Comparison of ENCODE assay signal across 27 cellular contexts in genomic region chr6:26185802-26186201, GRCh38.
A peak's percentile ranks its signal among the peaks of the same experiment; 100 is the strongest.
DNase-seq lines count a peak whose midpoint lies in the region; ATAC-seq and TF ChIP-seq lines count a peak whose summit lies in the region.
"Had no signal": no experiment of that assay in that cellular context is flagged by ENCODE, and none has a peak within 500 bp of the region (broad histone marks: within the 10 kb centered on the region; RNA-seq: fewer than 3 reads in every experiment).

No MANE protein-coding gene starts in this region.

- TF ChIP-seq CTCF in neural crest cell (conservative IDR thresholded peaks at IDR 0.05): no peak

- H3K27me3 ChIP-seq in HUES6 (ENCODE audit: control insufficient read depth, insufficient read depth, low read length): no peaks in the 10 kb centered on the region
- H3K27me3 ChIP-seq: right atrium auricular region had no signal

- peak overlapping the region; percentile 1 for H3K27ac Mint-ChIP-seq in activated naive CD4-positive, alpha-beta T cell treated with anti-CD3 and anti-CD28 coated beads for 36 hours
- H3K27ac Mint-ChIP-seq in activated naive CD4-positive, alpha-beta T cell treated with anti-CD3 and anti-CD28 coated beads, Interleukin-2, amount 50 U/mL, for 72 hours: no peak overlapping the region
- peak overlapping the region; percentile 96 for H3K27ac Mint-ChIP-seq in activated T-helper 2 cell treated with anti-CD3 and anti-CD28 coated beads, Interferon-gamma antibody, Interleukin-2, Interleukin-4, amounts not matched to agents 10 μg/mL and 5 μg/mL and 100 μg/mL, durations not matched to agents 14 hours and 24 hours and 36 hours
- no peak overlapping the region for H3K27ac Mint-ChIP-seq in neural crest cell (ENCODE audit: unreplicated experiment)

- H3K27me3 Mint-ChIP-seq in activated naive CD4-positive, alpha-beta T cell treated with anti-CD3 and anti-CD28 coated beads for 36 hours (ENCODE audit: low read depth): peaks cover 1% of the 10 kb centered on the region
- no peaks in the 10 kb centered on the region for H3K27me3 Mint-ChIP-seq in activated T-helper 2 cell treated with anti-CD3 and anti-CD28 coated beads, Interferon-gamma antibody, Interleukin-2, Interleukin-4, amounts not matched to agents 10 μg/mL and 5 μg/mL and 100 μg/mL, durations not matched to agents 14 hours and 24 hours and 36 hours (ENCODE audit: low read depth)
- peaks cover 4% of the 10 kb centered on the region for H3K27me3 Mint-ChIP-seq in neural crest cell (ENCODE audit: low read depth)

- DNase-seq in activated naive CD4-positive, alpha-beta T cell treated with anti-CD3 and anti-CD28 coated beads for 36 hours: no peak
- no peak for DNase-seq in activated naive CD4-positive, alpha-beta T cell treated with anti-CD3 and anti-CD28 coated beads, Interleukin-2, amount 50 U/mL, for 72 hours (ENCODE audit: low spot score in 2 of 2)
- no peak for DNase-seq in activated T-helper 2 cell treated with anti-CD3 and anti-CD28 coated beads, Interferon-gamma antibody, Interleukin-2, Interleukin-4, amounts not matched to agents 10 μg/mL and 5 μg/mL and 100 μg/mL, durations not matched to agents 14 hours and 24 hours and 36 hours (ENCODE audit: low spot score)
- DNase-seq in neural crest cell (ENCODE audit: low read depth, low spot score): no peak
- no peak for DNase-seq in NCI-H1436 treated with DMSO at 0.1 percent for 48 hours (lab: John Stamatoyannopoulos, UW)
- no peak for DNase-seq in GOT3 (lab: John Stamatoyannopoulos, UW)
- DNase-seq: activated CD4-positive, CD25-positive, alpha-beta regulatory T cell treated with anti-CD3 and anti-CD28 coated beads, Interleukin-2, amount 50 U/mL, for 72 hours; activated naive CD8-positive, alpha-beta T cell treated with anti-CD3 and anti-CD28 coated beads, Interleukin-2, amount 50 U/mL, for 24 hours; effector CD8-positive, alpha-beta T cell; hippocampal formation; immature natural killer cell; left colon; NCI-H1092 treated with DMSO at 0.1 percent for 48 hours; NCI-H187; NCI-H510A treated with DMSO at 0.1 percent for 48 hours; stimulated activated naive CD4-positive, alpha-beta T cell; upper lobe of right lung had no signal

- peaks cover 30% of the 10 kb centered on the region for H3K4me1 ChIP-seq in HUES6 (ENCODE audit: control insufficient read depth, insufficient read depth, low read length)

- H3K9me3 ChIP-seq in HUES6 (ENCODE audit: control insufficient read depth, insufficient read depth, low read depth, low read length): no peaks in the 10 kb centered on the region
- H3K9me3 ChIP-seq: right atrium auricular region, upper lobe of right lung had no signal

- no peak overlapping the region for H3K27ac ChIP-seq in HUES6 (ENCODE audit: low read depth, low read length)
- H3K27ac ChIP-seq: BLaER1, coronary artery, epithelial cell of prostate, right atrium auricular region, upper lobe of right lung had no signal

- no peak overlapping the region for H3K4me3 Mint-ChIP-seq in activated naive CD4-positive, alpha-beta T cell treated with anti-CD3 and anti-CD28 coated beads for 36 hours
- H3K4me3 Mint-ChIP-seq in activated T-helper 2 cell treated with anti-CD3 and anti-CD28 coated beads, Interferon-gamma antibody, Interleukin-2, Interleukin-4, amounts not matched to agents 10 μg/mL and 5 μg/mL and 100 μg/mL, durations not matched to agents 14 hours and 24 hours and 36 hours (ENCODE audit: low read depth): peak overlapping the region; percentile 19
- H3K4me3 Mint-ChIP-seq in neural crest cell: peak overlapping the region; percentile 89
- H3K4me3 Mint-ChIP-seq: activated naive CD8-positive, alpha-beta T cell treated with anti-CD3 and anti-CD28 coated beads, Interleukin-2, amount 50 U/mL, for 24 hours had no signal

- no peak overlapping the region for H3K4me3 ChIP-seq in HUES6 (ENCODE audit: low read depth, low read length)
- H3K4me3 ChIP-seq: BLaER1, coronary artery, right atrium auricular region, smooth muscle cell, upper lobe of right lung had no signal

- peaks cover 34% of the 10 kb centered on the region for H3K4me1 Mint-ChIP-seq in activated naive CD4-positive, alpha-beta T cell treated with anti-CD3 and anti-CD28 coated beads for 36 hours (ENCODE audit: low read depth)
- peaks cover 66% of the 10 kb centered on the region for H3K4me1 Mint-ChIP-seq in activated T-helper 2 cell treated with anti-CD3 and anti-CD28 coated beads, Interferon-gamma antibody, Interleukin-2, Interleukin-4, amounts not matched to agents 10 μg/mL and 5 μg/mL and 100 μg/mL, durations not matched to agents 14 hours and 24 hours and 36 hours (ENCODE audit: low read depth)
- peaks cover 52% of the 10 kb centered on the region for H3K4me1 Mint-ChIP-seq in neural crest cell

- CTCF ChIA-PET in activated naive CD4-positive, alpha-beta T cell treated with anti-CD3 and anti-CD28 coated beads for 36 hours (lab: Charles Lee): interaction anchor here (1.3 kb wide), 1 partner anchor 41 kb away, joined by 6 read pairs; no protein-coding TSS in a partner anchor

- H3K36me3 Mint-ChIP-seq in activated naive CD4-positive, alpha-beta T cell treated with anti-CD3 and anti-CD28 coated beads for 36 hours (ENCODE audit: low read depth): peaks cover 4% of the 10 kb centered on the region
- H3K36me3 Mint-ChIP-seq in activated naive CD4-positive, alpha-beta T cell treated with anti-CD3 and anti-CD28 coated beads, Interleukin-2, amount 50 U/mL, for 72 hours: peaks cover 0 to 7% of the 10 kb centered on the region in 2 donors
- no peaks in the 10 kb centered on the region for H3K36me3 Mint-ChIP-seq in activated T-helper 2 cell treated with anti-CD3 and anti-CD28 coated beads, Interferon-gamma antibody, Interleukin-2, Interleukin-4, amounts not matched to agents 10 μg/mL and 5 μg/mL and 100 μg/mL, durations not matched to agents 14 hours and 24 hours and 36 hours (ENCODE audit: low read depth)
- H3K36me3 Mint-ChIP-seq in neural crest cell (ENCODE audit: low read depth): no peaks in the 10 kb centered on the region
- H3K36me3 Mint-ChIP-seq: immature natural killer cell had no signal

- no peaks in the 10 kb centered on the region for H3K9me3 Mint-ChIP-seq in activated naive CD4-positive, alpha-beta T cell treated with anti-CD3 and anti-CD28 coated beads for 36 hours
- no peaks in the 10 kb centered on the region for H3K9me3 Mint-ChIP-seq in activated naive CD4-positive, alpha-beta T cell treated with anti-CD3 and anti-CD28 coated beads, Interleukin-2, amount 50 U/mL, for 72 hours
- H3K9me3 Mint-ChIP-seq in activated T-helper 2 cell treated with anti-CD3 and anti-CD28 coated beads, Interferon-gamma antibody, Interleukin-2, Interleukin-4, amounts not matched to agents 10 μg/mL and 5 μg/mL and 100 μg/mL, durations not matched to agents 14 hours and 24 hours and 36 hours: no peaks in the 10 kb centered on the region
- H3K9me3 Mint-ChIP-seq in neural crest cell: no peaks in the 10 kb centered on the region
- H3K9me3 Mint-ChIP-seq: activated naive CD8-positive, alpha-beta T cell treated with anti-CD3 and anti-CD28 coated beads, Interleukin-2, amount 50 U/mL, for 24 hours; immature natural killer cell; T-helper 1 cell treated with Interleukin-12 subunit alpha and Interleukin-12 subunit beta and Interleukin-4 antibody, amounts not matched to agents 30 μg/mL and 1 μg/mL, for 36 hours had no signal

- H3K9ac ChIP-seq in HUES6 (ENCODE audit: low read length): peak overlapping the region; percentile 94
- H3K9ac ChIP-seq: BLaER1 had no signal

- ATAC-seq in activated naive CD4-positive, alpha-beta T cell treated with anti-CD3 and anti-CD28 coated beads, Interleukin-2, amount 50 U/mL, for 72 hours: no peak
- ATAC-seq in HG02610 (IDR thresholded peaks at IDR 0.05; ENCODE audit: unreplicated experiment): no peak
- ATAC-seq: activated naive CD8-positive, alpha-beta T cell treated with anti-CD3 and anti-CD28 coated beads, Interleukin-2, amount 50 U/mL, for 24 hours; left colon; Right ventricle myocardium inferior; SK-N-SH treated with all-trans-retinoic acid at 6 μM for 48 hours; upper lobe of right lung had no signal

- intact Hi-C loops in activated naive CD4-positive, alpha-beta T cell treated with anti-CD3 and anti-CD28 coated beads for 36 hours (cut with micrococcal nuclease): no loop called here
- intact Hi-C loops in activated T-helper 2 cell treated with anti-CD3 and anti-CD28 coated beads, Interferon-gamma antibody, Interleukin-2, Interleukin-4, amounts not matched to agents 10 μg/mL and 5 μg/mL and 100 μg/mL, durations not matched to agents 14 hours and 24 hours and 36 hours (cut with micrococcal nuclease): no loop called here

- H3K36me3 ChIP-seq in HUES6 (ENCODE audit: control insufficient read depth, insufficient read depth, low read length): no peaks in the 10 kb centered on the region
- H3K36me3 ChIP-seq: BLaER1, right atrium auricular region, upper lobe of right lung had no signal

Comparison
In these comparisons a context has a peak if more than half of its experiments do, and no peak if none do; other contexts are left out.
1. H3K27ac Mint-ChIP-seq: peak in activated naive CD4-positive, alpha-beta T cell treated with anti-CD3 and anti-CD28 coated beads for 36 hours (single experiment) and activated T-helper 2 cell treated with anti-CD3 and anti-CD28 coated beads, Interferon-gamma antibody, Interleukin-2, Interleukin-4, amounts not matched to agents 10 μg/mL and 5 μg/mL and 100 μg/mL, durations not matched to agents 14 hours and 24 hours and 36 hours (single experiment); none in activated naive CD4-positive, alpha-beta T cell treated with anti-CD3 and anti-CD28 coated beads, Interleukin-2, amount 50 U/mL, for 72 hours (0 of 2) and neural crest cell (single experiment).